Comparison of ENCODE assay signal across 20 cellular contexts in the genomic region with DNA sequence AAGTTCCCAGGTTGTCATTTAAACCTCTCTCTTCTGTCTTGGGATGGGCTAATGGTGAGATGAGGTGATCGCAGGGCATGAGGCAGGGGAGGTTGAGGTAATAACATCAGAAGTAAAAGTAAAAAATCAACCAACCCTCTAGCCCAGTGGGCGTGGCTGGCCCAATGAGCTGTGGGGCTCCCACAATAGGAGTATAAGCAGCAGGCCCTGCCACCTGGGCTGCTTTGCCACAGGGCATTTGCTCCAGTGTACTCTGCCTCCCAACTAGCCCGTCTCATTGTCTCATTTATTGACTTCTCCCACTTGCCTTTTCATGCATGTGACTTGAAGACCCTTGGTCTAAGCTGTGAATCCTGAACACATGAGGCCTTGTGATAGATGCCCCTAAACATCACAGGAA.
"Had no signal": no experiment of that assay in that cellular context is flagged by ENCODE, and none has a peak within 500 bp of the region (broad histone marks: within the 10 kb centered on the region; RNA-seq: fewer than 3 reads in every experiment).

No MANE protein-coding gene starts in this region.

- H3K36me3 ChIP-seq: colonic mucosa, gastrocnemius medialis, sigmoid colon, stomach, thoracic aorta, transverse colon had no signal

- H3K27ac ChIP-seq: colonic mucosa, gastrocnemius medialis, sigmoid colon, skin epidermis, stomach, thoracic aorta, transverse colon had no signal

- DNase-seq: colonic mucosa; effector CD8-positive, alpha-beta T cell; gastrocnemius medialis; glutamatergic neuron; immature natural killer cell; kidney; left colon; mammary epithelial cell; naive thymus-derived CD4-positive, alpha-beta T cell; nephron progenitor cell; sigmoid colon; stimulated activated CD4-positive, alpha-beta T cell treated with anti-CD3 and anti-CD28 coated beads, Interleukin-2, amount 100 ng/mL, for 24 hours; stimulated activated CD4-positive, alpha-beta T cell treated with anti-CD3 and anti-CD28 coated beads, Interleukin-4, amount 100 ng/mL, for 4 hours; stimulated activated naive CD4-positive, alpha-beta T cell; stomach; substantia nigra; transverse colon had no signal

- H3K4me1 ChIP-seq: colonic mucosa, gastrocnemius medialis, sigmoid colon, stomach, transverse colon had no signal

- H3K27me3 ChIP-seq: colonic mucosa had no signal

- ATAC-seq: esophagus mucosa; gastrocnemius medialis; left colon; naive thymus-derived CD4-positive, alpha-beta T cell had no signal

- H3K9me3 ChIP-seq: colonic mucosa, gastrocnemius medialis, sigmoid colon, stomach, thoracic aorta, transverse colon had no signal

- H3K4me3 ChIP-seq: colonic mucosa, gastrocnemius medialis, sigmoid colon, skin epidermis, stomach, thoracic aorta, transverse colon had no signal
